In genomic region chr10:100346765-100347567, GRCh38 we compare ENCODE assay signal across 8 cellular contexts. TPM values are rescaled to one million over a fixed set of nuclear protein-coding genes. Genes with fewer than 3 reads are reported as not detected.
A peak's percentile ranks its signal among the peaks of the same experiment; 100 is the strongest.
DNase-seq lines count a peak whose midpoint lies in the region; ATAC-seq, FAIRE-seq and TF ChIP-seq lines count a peak whose summit lies in the region.

SCD (plus strand) TSS chr10:100347233; CDS start chr10:100347505, 272 bp downstream.

- H3K27ac ChIP-seq in OCI-LY1 (ENCODE audit: low read depth, low read length, poor library complexity, severe bottlenecking), result peak within 1 kb of the TSS; percentile 84
- peak within 1 kb of the TSS; percentile 48 for H3K27ac ChIP-seq in endothelial cell of umbilical vein (ENCODE audit: insufficient read depth, low read depth, low read length)

- peak; percentile 83 for ATAC-seq in GM21526 (IDR thresholded peaks at IDR 0.05; ENCODE audit: low FRiP score, unreplicated experiment)

- BruUV-seq in endothelial cell of umbilical vein (replicated peaks; lab: Mats Ljungman, UMichigan), result TSS peak; percentile 59

- H3K79me2 ChIP-seq in OCI-LY1 (ENCODE audit: insufficient read depth, low read length) (peaks cover 20% of the 10 kb centered on the region), endothelial cell of umbilical vein (ENCODE audit: control insufficient read depth, insufficient read depth, low read length) (peaks cover 51% of the 10 kb centered on the region)

- H3K4me1 ChIP-seq in OCI-LY1 (ENCODE audit: insufficient read depth, low read length, severe bottlenecking) (peaks cover 43% of the 10 kb centered on the region), endothelial cell of umbilical vein (ENCODE audit: control insufficient read depth, extremely low read depth, insufficient read depth, low read length) (peaks cover 42% of the 10 kb centered on the region)

- H2AFZ ChIP-seq in OCI-LY1 (ENCODE audit: low read length), result no peak within 1 kb of the TSS
- H2AFZ ChIP-seq in endothelial cell of umbilical vein (ENCODE audit: low read depth, low read length), result peak within 1 kb of the TSS; percentile 39

- H3K9me3 ChIP-seq in OCI-LY1 (ENCODE audit: low read length) (no peaks in the 10 kb centered on the region), endothelial cell of umbilical vein (replicated peaks; ENCODE audit: control insufficient read depth, insufficient read depth, low read length) (no peaks in the 10 kb centered on the region)

- TF ChIP-seq CTCF in OCI-LY1 (IDR thresholded peaks at IDR 0.05; ENCODE audit: low read length) (no peak), endothelial cell of umbilical vein (IDR thresholded peaks at IDR 0.05; ENCODE audit: extremely low read depth in 1 of 2, insufficient read depth in 1 of 2, low read depth in 1 of 2, low read length in 2 of 2) (no peak)

- no peaks in the 10 kb centered on the region for H3K9me1 ChIP-seq in endothelial cell of umbilical vein (replicated peaks; ENCODE audit: control insufficient read depth, extremely low read depth, insufficient read depth, low read length)

- H3F3A ChIP-seq in OCI-LY1 (ENCODE audit: insufficient read depth, low read length), result no peaks in the 10 kb centered on the region

- H3K9ac ChIP-seq in OCI-LY1 (ENCODE audit: low read length) (peak within 1 kb of the TSS; percentile 95), endothelial cell of umbilical vein (replicated peaks; ENCODE audit: extremely low read depth, insufficient read depth, low read length) (peak within 1 kb of the TSS; percentile 47)

- FAIRE-seq in endothelial cell of umbilical vein (lab: Jason Lieb, UNC), result peak; percentile 99

- H3K4me3 ChIP-seq in OCI-LY1 (ENCODE audit: low read depth, low read length, poor library complexity, severe bottlenecking), result peak within 1 kb of the TSS; percentile 78
- peak within 1 kb of the TSS; percentile 85 to 87 (median 85) for H3K4me3 ChIP-seq in endothelial cell of umbilical vein (replicated peaks in 1 of 3; ENCODE audit: insufficient read depth in 1 of 3, low read depth in 1 of 3, low read length in 3 of 3)

- peak; percentile 83 for TF ChIP-seq POLR2A in endothelial cell of umbilical vein (IDR thresholded peaks at IDR 0.05; ENCODE audit: low read depth, low read length)

- H3K4me2 ChIP-seq in OCI-LY1 (ENCODE audit: low read length) (peak within 1 kb of the TSS; percentile 87), endothelial cell of umbilical vein (ENCODE audit: insufficient read depth, low read length) (peak within 1 kb of the TSS; percentile 81)

- H4K20me1 ChIP-seq in OCI-LY1 (ENCODE audit: insufficient read depth, low read length) (no peaks in the 10 kb centered on the region), endothelial cell of umbilical vein (replicated peaks; ENCODE audit: control insufficient read depth, extremely low read depth, insufficient read depth, low read length) (peaks cover 6% of the 10 kb centered on the region)

- H3K9me2 ChIP-seq in OCI-LY1 (ENCODE audit: low read depth, low read length), result no peaks in the 10 kb centered on the region

- dilution Hi-C loops in endothelial cell of umbilical vein (cut with MboI; ENCODE audit: extremely low pct_ligation_motif_present, low sequenced_read_pairs), result no loop called here

- no peaks in the 10 kb centered on the region for H3K27me3 ChIP-seq in OCI-LY1 (ENCODE audit: insufficient read depth, low read length)
- no peaks in the 10 kb centered on the region for H3K27me3 ChIP-seq in endothelial cell of umbilical vein (ENCODE audit: control insufficient read depth in 2 of 2, insufficient read depth in 2 of 2, low read length in 2 of 2)

- H3K36me3 ChIP-seq in OCI-LY1 (ENCODE audit: insufficient read depth, low read length), result peaks cover 45% of the 10 kb centered on the region
- peaks cover 4 to 15% of the 10 kb centered on the region in 2 experiments for H3K36me3 ChIP-seq in endothelial cell of umbilical vein (ENCODE audit: control insufficient read depth in 2 of 2, extremely low read depth in 1 of 2, insufficient read depth in 2 of 2, low read length in 2 of 2)

- POLR2A ChIA-PET in endothelial cell of umbilical vein (lab: Charles Lee), result interaction anchor here (0.6 to 2.1 kb wide), 8 partner anchors 20 to 601 kb away, joined by 3 to 20 read pairs (median 6); partner anchors contain the start of gene HIF1AN

- DNase-seq in D341Med (ENCODE audit: low spot score) (peak; percentile 87), HuH-7 (ENCODE audit: low spot score) (peak; percentile 94), endothelial cell of umbilical vein (ENCODE audit: low read depth, low spot score) (peak; percentile 92), midbrain (lab: John Stamatoyannopoulos, UW) (peak; percentile 98)
- peak; percentile 74 for DNase-seq in activated CD8-positive, alpha-beta memory T cell treated with anti-CD3 and anti-CD28 coated beads, Interleukin-2, amount 50 U/mL, for 4 hours
- DNase-seq in stimulated activated CD8-positive, alpha-beta memory T cell treated with anti-CD3 and anti-CD28 coated beads, Interleukin-15, amount 100 ng/mL, for 48 hours (ENCODE audit: low read depth in 2 of 2), result peak; percentile 82 to 84

- intact Hi-C loops in endothelial cell of umbilical vein (cut with micrococcal nuclease), result loop anchor here (1.0 to 5.0 kb wide), 4 partner anchors 9 to 60 kb away; partner anchors contain the start of gene BLOC1S2

- CTCF ChIA-PET in endothelial cell of umbilical vein (lab: Charles Lee), result interaction anchor here (1.1 to 6.4 kb wide), 8 partner anchors 9 to 531 kb away, joined by 3 to 106 read pairs (median 7); no protein-coding TSS in a partner anchor

TF ChIP-seq in endothelial cell of umbilical vein, 7 proteins besides CTCF, POLR2A, EP300 and RAD21:
- TF ChIP-seq POLR2AphosphoS5 (IDR thresholded peaks at IDR 0.05; ENCODE audit: insufficient read depth, low read depth, low read length) (peak; percentile 70), MAX (IDR thresholded peaks at IDR 0.05; ENCODE audit: insufficient read depth, insufficient read length) (peak; percentile 15), MYC (IDR thresholded peaks at IDR 0.05; ENCODE audit: low read depth, low read length) (no peak), GATA2 (IDR thresholded peaks at IDR 0.05; ENCODE audit: insufficient read depth, insufficient read length, low read depth, low read length) (no peak), FOS (IDR thresholded peaks at IDR 0.05; ENCODE audit: borderline replicate concordance, insufficient read depth, low read length) (no peak), JUN (IDR thresholded peaks at IDR 0.05; ENCODE audit: borderline replicate concordance, insufficient read depth, insufficient read length, low read depth) (no peak), EZH2 (IDR thresholded peaks at IDR 0.05; ENCODE audit: borderline replicate concordance, low read depth, low read length, severe bottlenecking) (no peak)

RNA-seq across cellular contexts. Expression of gene SCD, which starts in this region (rescaled TPM):
- total RNA-seq in endothelial cell of umbilical vein, result 396 and 426 TPM in 2 replicates
- 258 and 266 TPM in 2 replicates for polyA plus RNA-seq in endothelial cell of umbilical vein
- 194 and 203 TPM in 2 replicates for polyA plus RNA-seq in endothelial cell of umbilical vein (2011; cell fraction: cytosol; rRNA removed)
- 88.9 and 111 TPM in 2 replicates for polyA plus RNA-seq in endothelial cell of umbilical vein (2011; cell fraction: nucleus; rRNA removed)
- polyA plus RNA-seq in endothelial cell of umbilical vein (2012), result 165 and 255 TPM in 2 replicates
- polyA minus RNA-seq in endothelial cell of umbilical vein, result 553 and 557 TPM in 2 replicates
- 299 TPM for polyA minus RNA-seq in endothelial cell of umbilical vein (2011; cell fraction: cytosol; rRNA and poly(A)+ RNA removed)
- 81.9 and 115 TPM in 2 replicates for polyA minus RNA-seq in endothelial cell of umbilical vein (2011; cell fraction: nucleus; rRNA and poly(A)+ RNA removed)

Comparison
In these comparisons a context has a peak if more than half of its experiments do, and no peak if none do; other contexts are left out.
1. Peak in every context shown above with its lines: DNase-seq, ATAC-seq, H3K4me3 ChIP-seq and H3K27ac ChIP-seq.